Comparison of ENCODE assay signal across 6 cellular contexts in genomic region chr2:60826860-60827259, GRCh38. TPM values are rescaled to one million over a fixed set of nuclear protein-coding genes. Genes with fewer than 3 reads are reported as not detected.
A peak's percentile ranks its signal among the peaks of the same experiment; 100 is the strongest.
DNase-seq lines count a peak whose midpoint lies in the region; ATAC-seq lines count a peak whose summit lies in the region.
"Not testable (repeated sequence)": the region's sequence is repeated elsewhere in the genome, so short reads cannot be mapped to it uniquely, and the experiment has no call there.

No MANE protein-coding gene starts in this region.

- H3K4me1 Mint-ChIP-seq in activated CD8-positive, alpha-beta T cell treated with anti-CD3 and anti-CD28 coated beads, Interleukin-2, amount 10 ng/mL, durations not matched to agents 7 days and 5 days (ENCODE audit: low read depth); immature natural killer cell: not testable (repeated sequence)
- peaks cover 39% of the 10 kb centered on the region for H3K4me1 Mint-ChIP-seq in activated naive CD8-positive, alpha-beta T cell treated with anti-CD3 and anti-CD28 coated beads, Interleukin-2, amount 50 U/mL, for 24 hours
- peaks cover 56% of the 10 kb centered on the region for H3K4me1 Mint-ChIP-seq in stimulated activated memory B cell treated with anti-CD40 and anti-IgM and Interleukin-4, amounts not matched to agents 10 μg/mL and 1 μg/mL and 100 μg/mL, for 72 hours

- not testable (repeated sequence) for H3K4me3 Mint-ChIP-seq in activated CD8-positive, alpha-beta T cell treated with anti-CD3 and anti-CD28 coated beads, Interleukin-2, amount 10 ng/mL, durations not matched to agents 7 days and 5 days; activated naive CD8-positive, alpha-beta T cell treated with anti-CD3 and anti-CD28 coated beads, Interleukin-2, amount 50 U/mL, for 24 hours; immature natural killer cell; stimulated activated memory B cell treated with anti-CD40 and anti-IgM and Interleukin-4, amounts not matched to agents 10 μg/mL and 1 μg/mL and 100 μg/mL, for 72 hours

- POLR2A ChIA-PET in activated CD8-positive, alpha-beta T cell treated with anti-CD3 and anti-CD28 coated beads, Interleukin-2, amount 10 ng/mL, durations not matched to agents 7 days and 5 days (lab: Charles Lee), result interaction anchor here (1.9 kb wide), 1 partner anchor 54 kb away, joined by 5 read pairs; the partner anchor contains the start of gene REL

- peak; percentile 71 for DNase-seq in RPMI8226
- not testable (repeated sequence) for DNase-seq in activated CD8-positive, alpha-beta T cell treated with anti-CD3 and anti-CD28 coated beads, Interleukin-2, amount 10 ng/mL, durations not matched to agents 7 days and 5 days; activated naive CD8-positive, alpha-beta T cell treated with anti-CD3 and anti-CD28 coated beads, Interleukin-2, amount 50 U/mL, for 24 hours; immature natural killer cell

- H3K9me3 Mint-ChIP-seq in activated CD8-positive, alpha-beta T cell treated with anti-CD3 and anti-CD28 coated beads, Interleukin-2, amount 10 ng/mL, durations not matched to agents 7 days and 5 days (ENCODE audit: insufficient read depth); activated naive CD8-positive, alpha-beta T cell treated with anti-CD3 and anti-CD28 coated beads, Interleukin-2, amount 50 U/mL, for 24 hours; immature natural killer cell; stimulated activated memory B cell treated with anti-CD40 and anti-IgM and Interleukin-4, amounts not matched to agents 10 μg/mL and 1 μg/mL and 100 μg/mL, for 72 hours: not testable (repeated sequence)

- H3K27me3 Mint-ChIP-seq in activated CD8-positive, alpha-beta T cell treated with anti-CD3 and anti-CD28 coated beads, Interleukin-2, amount 10 ng/mL, durations not matched to agents 7 days and 5 days (ENCODE audit: low read depth); activated naive CD8-positive, alpha-beta T cell treated with anti-CD3 and anti-CD28 coated beads, Interleukin-2, amount 50 U/mL, for 24 hours; immature natural killer cell (ENCODE audit: low read depth in 3 of 3); stimulated activated memory B cell treated with anti-CD40 and anti-IgM and Interleukin-4, amounts not matched to agents 10 μg/mL and 1 μg/mL and 100 μg/mL, for 72 hours: not testable (repeated sequence)

- CTCF ChIA-PET in activated CD8-positive, alpha-beta T cell treated with anti-CD3 and anti-CD28 coated beads, Interleukin-2, amount 10 ng/mL, durations not matched to agents 7 days and 5 days (lab: Charles Lee), result interaction anchor here (2.8 kb wide), 1 partner anchor 173 kb away, joined by 9 read pairs; no protein-coding TSS in a partner anchor

- peak overlapping the region; percentile 73 for H3K27ac Mint-ChIP-seq in activated CD8-positive, alpha-beta T cell treated with anti-CD3 and anti-CD28 coated beads, Interleukin-2, amount 10 ng/mL, durations not matched to agents 7 days and 5 days
- H3K27ac Mint-ChIP-seq in activated naive CD8-positive, alpha-beta T cell treated with anti-CD3 and anti-CD28 coated beads, Interleukin-2, amount 50 U/mL, for 24 hours, result peak overlapping the region; percentile 58
- peak overlapping the region in 4 of 6 donors; percentile 19 to 88 (median 44) for H3K27ac Mint-ChIP-seq in immature natural killer cell
- H3K27ac Mint-ChIP-seq in stimulated activated memory B cell treated with anti-CD40 and anti-IgM and Interleukin-4, amounts not matched to agents 10 μg/mL and 1 μg/mL and 100 μg/mL, for 72 hours, result peak overlapping the region; percentile 99

- H3K36me3 Mint-ChIP-seq in activated CD8-positive, alpha-beta T cell treated with anti-CD3 and anti-CD28 coated beads, Interleukin-2, amount 10 ng/mL, durations not matched to agents 7 days and 5 days (ENCODE audit: low read depth); activated naive CD8-positive, alpha-beta T cell treated with anti-CD3 and anti-CD28 coated beads, Interleukin-2, amount 50 U/mL, for 24 hours (ENCODE audit: low read depth); immature natural killer cell: not testable (repeated sequence)
- H3K36me3 Mint-ChIP-seq in stimulated activated memory B cell treated with anti-CD40 and anti-IgM and Interleukin-4, amounts not matched to agents 10 μg/mL and 1 μg/mL and 100 μg/mL, for 72 hours, result peaks cover 12% of the 10 kb centered on the region

- peak; percentile 51 for ATAC-seq in GM21390 (IDR thresholded peaks at IDR 0.05; ENCODE audit: unreplicated experiment)
- not testable (repeated sequence) for ATAC-seq in activated CD8-positive, alpha-beta T cell treated with anti-CD3 and anti-CD28 coated beads, Interleukin-2, amount 10 ng/mL, durations not matched to agents 7 days and 5 days; activated naive CD8-positive, alpha-beta T cell treated with anti-CD3 and anti-CD28 coated beads, Interleukin-2, amount 50 U/mL, for 24 hours; stimulated activated memory B cell treated with anti-CD40 and anti-IgM and Interleukin-4, amounts not matched to agents 10 μg/mL and 1 μg/mL and 100 μg/mL, for 72 hours

RNA-seq across cellular contexts. Expression of gene REL, which starts 54.5 kb away (rescaled TPM):
- 10 to 100 TPM; 20.1 to 21.6 TPM for total RNA-seq in activated CD8-positive, alpha-beta T cell treated with anti-CD3 and anti-CD28 coated beads, Interleukin-2, amount 10 ng/mL, durations not matched to agents 7 days and 5 days
- polyA plus RNA-seq in immature natural killer cell, result 10 to 100 TPM in 2 of 3 donors, 1 to 10 TPM in 1; 6.4 to 47.7 (median 21.7) TPM

Comparison
In these comparisons a context has a peak if more than half of its experiments do, and no peak if none do; other contexts are left out.
1. H3K27ac Mint-ChIP-seq: peak in every context shown above with its lines; median percentile 99 in stimulated activated memory B cell treated with anti-CD40 and anti-IgM and Interleukin-4, amounts not matched to agents 10 μg/mL and 1 μg/mL and 100 μg/mL, for 72 hours; 73 in activated CD8-positive, alpha-beta T cell treated with anti-CD3 and anti-CD28 coated beads, Interleukin-2, amount 10 ng/mL, durations not matched to agents 7 days and 5 days; 58 in activated naive CD8-positive, alpha-beta T cell treated with anti-CD3 and anti-CD28 coated beads, Interleukin-2, amount 50 U/mL, for 24 hours; 44 in immature natural killer cell.